Comparison of ENCODE assay signal across 1 cellular context in genomic region chr19:7098701-7099596, GRCh38.
A peak's percentile ranks its signal among the peaks of the same experiment; 100 is the strongest.
TF ChIP-seq lines count a peak whose summit lies in the region.

No MANE protein-coding gene starts in this region.

TF ChIP-seq in GM12878, 131 proteins besides CTCF, POLR2A, EP300 and RAD21 (continued from another document and continues in another):
- TF ChIP-seq RELA (IDR thresholded peaks at IDR 0.05; ENCODE audit: borderline replicate concordance, partially characterized antibody) (no peak), NBN (IDR thresholded peaks at IDR 0.05) (peak; percentile 84), SIN3A (IDR thresholded peaks at IDR 0.05; ENCODE audit: low read depth, low read length) (no peak), STAT1 (conservative IDR thresholded peaks at IDR 0.05) (no peak), NFYA (IDR thresholded peaks at IDR 0.05; ENCODE audit: borderline replicate concordance, low read depth, low read length) (no peak), YY1 (IDR thresholded peaks at IDR 0.05; ENCODE audit: low read depth, low read length) (peak; percentile 61; the same call in 1 of the 2 replicates), ZBTB40 (IDR thresholded peaks at IDR 0.05; ENCODE audit: borderline replicate concordance) (peak; percentile 14; the same call in 1 of the 2 replicates), RB1 (IDR thresholded peaks at IDR 0.05; ENCODE audit: borderline replicate concordance) (peak; percentile 27; the same call in 1 of the 2 replicates), MEF2A (IDR thresholded peaks at IDR 0.05; ENCODE audit: insufficient read depth, low read depth, low read length) (no peak), ZNF592 (IDR thresholded peaks at IDR 0.05) (no peak), RAD51 (IDR thresholded peaks at IDR 0.05) (no peak), RUNX3 (IDR thresholded peaks at IDR 0.05; ENCODE audit: low read length) (no peak), MTA2 (IDR thresholded peaks at IDR 0.05; ENCODE audit: low read depth) (no peak), HDGF (IDR thresholded peaks at IDR 0.05) (peak; percentile 100), ZNF622 (IDR thresholded peaks at IDR 0.05) (no peak), MYC (IDR thresholded peaks at IDR 0.05; ENCODE audit: insufficient read depth, insufficient read length, insufficient replicate concordance, low read length, severe bottlenecking) (no peak), RFX5 (IDR thresholded peaks at IDR 0.05; ENCODE audit: low read depth, low read length) (no peak), PAX5 (IDR thresholded peaks at IDR 0.05; ENCODE audit: borderline replicate concordance, low read depth, low read length) (no peak), FOXM1 (IDR thresholded peaks at IDR 0.05; ENCODE audit: low read depth, low read length) (no peak), HCFC1 (IDR thresholded peaks at IDR 0.05; ENCODE audit: low read length) (no peak), BRCA1 (IDR thresholded peaks at IDR 0.05; ENCODE audit: low read depth, low read length) (no peak), SMC3 (IDR thresholded peaks at IDR 0.05; ENCODE audit: borderline replicate concordance, low read length) (no peak), KAT2A (conservative IDR thresholded peaks at IDR 0.05; ENCODE audit: control insufficient read depth, low read depth, low read length) (no peak), EGR1 (IDR thresholded peaks at IDR 0.05; ENCODE audit: borderline replicate concordance in 1 of 2, low read depth in 2 of 2, low read length in 2 of 2) (peak in 1 of 2 experiments; percentile 83; a peak in 2 of 3 replicates), ZBTB11 (CRISPR knock-in tag; IDR thresholded peaks at IDR 0.05) (no peak), TAF1 (IDR thresholded peaks at IDR 0.05; ENCODE audit: borderline replicate concordance, low read depth, low read length) (peak; percentile 44; the same call in 1 of the 2 replicates), ETV6 (conservative IDR thresholded peaks at IDR 0.05 in 1 of 2, IDR thresholded peaks at IDR 0.05 in 1 of 2; ENCODE audit: borderline replicate concordance in 1 of 2, low read depth in 1 of 2) (no peak), SRF (IDR thresholded peaks at IDR 0.05; ENCODE audit: low read depth in 2 of 2, low read length in 2 of 2) (no peak), NR2C2 (IDR thresholded peaks at IDR 0.05; ENCODE audit: borderline replicate concordance, control insufficient read depth, insufficient read length, low read depth) (no peak), BHLHE40 (IDR thresholded peaks at IDR 0.05; ENCODE audit: borderline replicate concordance in 1 of 2, low read depth in 2 of 2, low read length in 1 of 2) (no peak), ZBED1 (IDR thresholded peaks at IDR 0.05; ENCODE audit: borderline replicate concordance) (no peak), CREM (IDR thresholded peaks at IDR 0.05; ENCODE audit: low read depth) (no peak), NKRF (conservative IDR thresholded peaks at IDR 0.05) (no peak), MEF2B (IDR thresholded peaks at IDR 0.05; ENCODE audit: partially characterized antibody, poor library complexity, severe bottlenecking) (peak; percentile 44), ESRRA (IDR thresholded peaks at IDR 0.05; ENCODE audit: low read length) (no peak)
- TF ChIP-seq, protein P1, sequence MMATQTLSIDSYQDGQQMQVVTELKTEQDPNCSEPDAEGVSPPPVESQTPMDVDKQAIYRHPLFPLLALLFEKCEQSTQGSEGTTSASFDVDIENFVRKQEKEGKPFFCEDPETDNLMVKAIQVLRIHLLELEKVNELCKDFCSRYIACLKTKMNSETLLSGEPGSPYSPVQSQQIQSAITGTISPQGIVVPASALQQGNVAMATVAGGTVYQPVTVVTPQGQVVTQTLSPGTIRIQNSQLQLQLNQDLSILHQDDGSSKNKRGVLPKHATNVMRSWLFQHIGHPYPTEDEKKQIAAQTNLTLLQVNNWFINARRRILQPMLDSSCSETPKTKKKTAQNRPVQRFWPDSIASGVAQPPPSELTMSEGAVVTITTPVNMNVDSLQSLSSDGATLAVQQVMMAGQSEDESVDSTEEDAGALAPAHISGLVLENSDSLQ (IDR thresholded peaks at IDR 0.05): peak; percentile 79
- TF ChIP-seq, protein P2, sequence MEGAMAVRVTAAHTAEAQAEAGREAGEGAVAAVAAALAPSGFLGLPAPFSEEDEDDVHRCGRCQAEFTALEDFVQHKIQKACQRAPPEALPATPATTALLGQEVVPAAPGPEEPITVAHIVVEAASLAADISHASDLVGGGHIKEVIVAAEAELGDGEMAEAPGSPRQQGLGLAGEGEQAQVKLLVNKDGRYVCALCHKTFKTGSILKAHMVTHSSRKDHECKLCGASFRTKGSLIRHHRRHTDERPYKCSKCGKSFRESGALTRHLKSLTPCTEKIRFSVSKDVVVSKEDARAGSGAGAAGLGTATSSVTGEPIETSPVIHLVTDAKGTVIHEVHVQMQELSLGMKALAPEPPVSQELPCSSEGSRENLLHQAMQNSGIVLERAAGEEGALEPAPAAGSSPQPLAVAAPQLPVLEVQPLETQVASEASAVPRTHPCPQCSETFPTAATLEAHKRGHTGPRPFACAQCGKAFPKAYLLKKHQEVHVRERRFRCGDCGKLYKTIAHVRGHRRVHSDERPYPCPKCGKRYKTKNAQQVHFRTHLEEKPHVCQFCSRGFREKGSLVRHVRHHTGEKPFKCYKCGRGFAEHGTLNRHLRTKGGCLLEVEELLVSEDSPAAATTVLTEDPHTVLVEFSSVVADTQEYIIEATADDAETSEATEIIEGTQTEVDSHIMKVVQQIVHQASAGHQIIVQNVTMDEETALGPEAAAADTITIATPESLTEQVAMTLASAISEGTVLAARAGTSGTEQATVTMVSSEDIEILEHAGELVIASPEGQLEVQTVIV (IDR thresholded peaks at IDR 0.05; ENCODE audit: borderline replicate concordance, partially characterized antibody): peak; percentile 12
- TF ChIP-seq, protein P3, sequence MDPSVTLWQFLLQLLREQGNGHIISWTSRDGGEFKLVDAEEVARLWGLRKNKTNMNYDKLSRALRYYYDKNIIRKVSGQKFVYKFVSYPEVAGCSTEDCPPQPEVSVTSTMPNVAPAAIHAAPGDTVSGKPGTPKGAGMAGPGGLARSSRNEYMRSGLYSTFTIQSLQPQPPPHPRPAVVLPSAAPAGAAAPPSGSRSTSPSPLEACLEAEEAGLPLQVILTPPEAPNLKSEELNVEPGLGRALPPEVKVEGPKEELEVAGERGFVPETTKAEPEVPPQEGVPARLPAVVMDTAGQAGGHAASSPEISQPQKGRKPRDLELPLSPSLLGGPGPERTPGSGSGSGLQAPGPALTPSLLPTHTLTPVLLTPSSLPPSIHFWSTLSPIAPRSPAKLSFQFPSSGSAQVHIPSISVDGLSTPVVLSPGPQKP (IDR thresholded peaks at IDR 0.05; ENCODE audit: low read depth, low read length): no peak
- TF ChIP-seq, protein P4, sequence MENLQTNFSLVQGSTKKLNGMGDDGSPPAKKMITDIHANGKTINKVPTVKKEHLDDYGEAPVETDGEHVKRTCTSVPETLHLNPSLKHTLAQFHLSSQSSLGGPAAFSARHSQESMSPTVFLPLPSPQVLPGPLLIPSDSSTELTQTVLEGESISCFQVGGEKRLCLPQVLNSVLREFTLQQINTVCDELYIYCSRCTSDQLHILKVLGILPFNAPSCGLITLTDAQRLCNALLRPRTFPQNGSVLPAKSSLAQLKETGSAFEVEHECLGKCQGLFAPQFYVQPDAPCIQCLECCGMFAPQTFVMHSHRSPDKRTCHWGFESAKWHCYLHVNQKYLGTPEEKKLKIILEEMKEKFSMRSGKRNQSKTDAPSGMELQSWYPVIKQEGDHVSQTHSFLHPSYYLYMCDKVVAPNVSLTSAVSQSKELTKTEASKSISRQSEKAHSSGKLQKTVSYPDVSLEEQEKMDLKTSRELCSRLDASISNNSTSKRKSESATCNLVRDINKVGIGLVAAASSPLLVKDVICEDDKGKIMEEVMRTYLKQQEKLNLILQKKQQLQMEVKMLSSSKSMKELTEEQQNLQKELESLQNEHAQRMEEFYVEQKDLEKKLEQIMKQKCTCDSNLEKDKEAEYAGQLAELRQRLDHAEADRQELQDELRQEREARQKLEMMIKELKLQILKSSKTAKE (IDR thresholded peaks at IDR 0.05; ENCODE audit: low read depth, poor library complexity, severe bottlenecking): no peak
